ENCODE assay signal across 21 cellular contexts in genomic region chr4:47762376-47763266, GRCh38.
"Had no signal": no experiment of that assay in that cellular context is flagged by ENCODE, and none has a peak within 500 bp of the region (broad histone marks: within the 10 kb centered on the region; RNA-seq: fewer than 3 reads in every experiment).

No MANE protein-coding gene starts in this region.

- H3K27ac ChIP-seq: breast epithelium, SJCRH30 had no signal

- H3K27me3 ChIP-seq: breast epithelium, MG63, SJCRH30 had no signal

- H3K4me1 ChIP-seq: breast epithelium, SJCRH30 had no signal

- H3K9me3 ChIP-seq: breast epithelium, MG63, SJCRH30 had no signal

- H3K36me3 ChIP-seq: breast epithelium, MG63, SJCRH30 had no signal

- H3K4me3 ChIP-seq: breast epithelium, MG63, SJCRH30 had no signal

- DNase-seq: activated CD4-positive, alpha-beta T cell treated with anti-CD3 and anti-CD28 coated beads for 4 hours; activated CD4-positive, alpha-beta T cell treated with anti-CD3 and anti-CD28 coated beads, Interleukin-2, amount 50 U/mL, for 4 hours; activated CD8-positive, alpha-beta memory T cell treated with anti-CD3 and anti-CD28 coated beads, Interleukin-2, amount 50 U/mL, for 48 hours; activated CD8-positive, alpha-beta T cell treated with anti-CD3 and anti-CD28 coated beads, Interleukin-2, amount 10 ng/mL, durations not matched to agents 7 days and 5 days; activated naive CD4-positive, alpha-beta T cell treated with anti-CD3 and anti-CD28 coated beads, Interleukin-2, amount 50 U/mL, for 16 hours; activated T-cell treated with anti-CD3 and anti-CD28 coated beads, Interleukin-2, amount 50 U/mL, for 1 hour; aorta; MG63; MV-4-11; NCI-H1092 treated with DMSO at 0.1 percent for 48 hours; NCI-H1436; NCI-H1694 treated with DMSO at 0.1 percent for 48 hours; NCI-H2029 treated with DMSO at 0.1 percent for 48 hours; NCI-H345; NCI-H510A; NCI-H526 treated with DMSO at 0.1 percent for 48 hours; NCI-H82; SJCRH30 had no signal

- H3K27ac Mint-ChIP-seq: activated CD8-positive, alpha-beta T cell treated with anti-CD3 and anti-CD28 coated beads, Interleukin-2, amount 10 ng/mL, durations not matched to agents 7 days and 5 days; T-helper 1 cell treated with Interleukin-12 subunit alpha and Interleukin-12 subunit beta and Interleukin-4 antibody, amounts not matched to agents 30 μg/mL and 1 μg/mL, for 36 hours had no signal

- ATAC-seq: activated CD4-positive, CD25-positive, alpha-beta regulatory T cell treated with anti-CD3 and anti-CD28 coated beads, Interleukin-2, amount 50 U/mL, for 24 hours; activated CD8-positive, alpha-beta T cell treated with anti-CD3 and anti-CD28 coated beads, Interleukin-2, amount 10 ng/mL, durations not matched to agents 7 days and 5 days had no signal

- H3K4me3 Mint-ChIP-seq: activated CD8-positive, alpha-beta T cell treated with anti-CD3 and anti-CD28 coated beads, Interleukin-2, amount 10 ng/mL, durations not matched to agents 7 days and 5 days; T-helper 1 cell treated with Interleukin-12 subunit alpha and Interleukin-12 subunit beta and Interleukin-4 antibody, amounts not matched to agents 30 μg/mL and 1 μg/mL, for 36 hours had no signal
